In genomic region chr7:25002826-25003225, GRCh38 we compare ENCODE assay signal across 21 cellular contexts. TPM values are rescaled to one million over a fixed set of nuclear protein-coding genes. Genes with fewer than 3 reads are reported as not detected.
A peak's percentile ranks its signal among the peaks of the same experiment; 100 is the strongest.
DNase-seq lines count a peak whose midpoint lies in the region; ATAC-seq, FAIRE-seq and TF ChIP-seq lines count a peak whose summit lies in the region.
"Had no signal": no experiment of that assay in that cellular context is flagged by ENCODE, and none has a peak within 500 bp of the region (broad histone marks: within the 10 kb centered on the region; RNA-seq: fewer than 3 reads in every experiment).

No MANE protein-coding gene starts in this region.

- TF ChIP-seq EP300 in K562 (IDR thresholded peaks at IDR 0.05; ENCODE audit: low read length): no peak

- in situ Hi-C loops in K562 (cut with MboI): no loop called here

- no peak overlapping the region for H3K9ac ChIP-seq in K562 (ENCODE audit: insufficient read depth in 1 of 2, low read depth in 2 of 2, low read length in 2 of 2)
- H3K9ac ChIP-seq: BLaER1 had no signal

- no peaks in the 10 kb centered on the region for H4K20me1 ChIP-seq in K562 (replicated peaks; ENCODE audit: control insufficient read depth, insufficient read depth, low read length)
- H4K20me1 ChIP-seq: BLaER1 had no signal

- intact Hi-C loops in K562 (cut with micrococcal nuclease): no loop called here
- intact Hi-C loops in adrenal gland (cut with DNase I): no loop called here

- no peaks in the 10 kb centered on the region for H3K36me3 ChIP-seq in K562 (ENCODE audit: control insufficient read depth, insufficient read depth, low read length)
- H3K36me3 ChIP-seq in adrenal gland (replicated peaks in 1 of 2): no peaks in the 10 kb centered on the region
- H3K36me3 ChIP-seq: BLaER1 had no signal

- no peaks in the 10 kb centered on the region for H3K79me2 ChIP-seq in K562 (ENCODE audit: control insufficient read depth, insufficient read depth, low read length)

- FAIRE-seq in K562 (lab: Jason Lieb, UNC): no peak
- FAIRE-seq: A204.1, GM12878, GM18507 had no signal

- no peak overlapping the region for H3K4me3 ChIP-seq in AG10803 (ENCODE audit: low read length)
- H3K4me3 ChIP-seq in K562: no peak overlapping the region
- H3K4me3 ChIP-seq in adrenal gland: no peak overlapping the region
- H3K4me3 ChIP-seq: BLaER1, GM12878 had no signal

- peaks cover 0 to 2% of the 10 kb centered on the region in 2 experiments; a peak in 2 of 5 replicates for H3K27me3 ChIP-seq in K562 (ENCODE audit: control insufficient read depth in 2 of 2, insufficient read depth in 2 of 2, low read length in 2 of 2)
- no peaks in the 10 kb centered on the region for H3K27me3 ChIP-seq in adrenal gland
- H3K27me3 ChIP-seq: BLaER1 had no signal

- BruUV-seq in K562 (replicated peaks; lab: Mats Ljungman, UMichigan): no TSS peak

- H3K4me1 ChIP-seq in K562 (replicated peaks in 1 of 2; ENCODE audit: control insufficient read depth in 2 of 2, insufficient read depth in 2 of 2, low read length in 2 of 2) (no peaks in the 10 kb centered on the region), adrenal gland (replicated peaks in 1 of 2) (no peaks in the 10 kb centered on the region)
- H3K4me1 ChIP-seq: BLaER1, Caco-2 had no signal

- no peaks in the 10 kb centered on the region for H3K9me1 ChIP-seq in K562 (ENCODE audit: control insufficient read depth, insufficient read depth, low read length)

- no peak overlapping the region for H3K27ac ChIP-seq in K562 (ENCODE audit: extremely low read depth, low read depth, low read length)
- H3K27ac ChIP-seq in adrenal gland: no peak overlapping the region
- H3K27ac ChIP-seq: BLaER1, HL-60 had no signal

- H2AFZ ChIP-seq in K562 (ENCODE audit: low read depth, low read length): peak overlapping the region; percentile 56; the same call in 1 of the 2 replicates

- CTCF ChIA-PET in K562 (lab: Yijun Ruan, JAX; ENCODE audit: low intra/inter-chr PET ratio): no interaction called here

- TF ChIP-seq POLR2A in K562 (conservative IDR thresholded peaks at IDR 0.05) (no peak), adrenal gland (IDR thresholded peaks at IDR 0.05) (no peak)

- no peak for TF ChIP-seq CTCF in AG10803 (conservative IDR thresholded peaks at IDR 0.05; ENCODE audit: low read length)
- no peak for TF ChIP-seq CTCF in K562 (IDR thresholded peaks at IDR 0.05 in 2 of 3, conservative IDR thresholded peaks at IDR 0.05 in 1 of 3; ENCODE audit: insufficient read depth in 2 of 3, low read depth in 1 of 3, low read length in 3 of 3)
- no peak for TF ChIP-seq CTCF in adrenal gland (IDR thresholded peaks at IDR 0.05)

- H3K9me3 ChIP-seq in K562 (replicated peaks; ENCODE audit: control insufficient read depth, insufficient read depth, low read depth, low read length): no peaks in the 10 kb centered on the region
- H3K9me3 ChIP-seq in adrenal gland (replicated peaks in 1 of 3): no peaks in the 10 kb centered on the region

- WGBS in K562 (ENCODE audit: insufficient coverage, low coverage, missing lambda C conversion rate): 7% methylated on average over 1 of the region's 1 CpG
- 71 to 88% (median 82%) methylated on average over 1 of the region's 1 CpG for WGBS in adrenal gland, 4 donors

- DNase-seq in AG10803 (ENCODE audit: low read depth) (peak; percentile 37), GM03348 (ENCODE audit: low spot score) (peak; percentile 34), K562 (ENCODE audit: extremely low read depth in 1 of 4, low spot score in 3 of 4) (no peak), kidney tubule cell (ENCODE audit: low spot score) (peak; percentile 40), adrenal gland (no peak)
- DNase-seq: AML-193; Caco-2; CD8-positive, alpha-beta memory T cell; DND-41; GF-D8; GOT3; H9; KG1 had no signal

- no peak overlapping the region for H3K4me2 ChIP-seq in K562 (ENCODE audit: insufficient read depth, low read length)
- H3K4me2 ChIP-seq: BLaER1 had no signal

- TF ChIP-seq RAD21 in K562 (CRISPR knock-in tag; conservative IDR thresholded peaks at IDR 0.05 in 1 of 2, IDR thresholded peaks at IDR 0.05 in 1 of 2): no peak

- POLR2A ChIA-PET in K562 (lab: Yijun Ruan, JAX): no interaction called here

- ATAC-seq in K562: no peak
- no peak for ATAC-seq in HG03139 (IDR thresholded peaks at IDR 0.05; ENCODE audit: unreplicated experiment)
- no peak for ATAC-seq in HG03460 (IDR thresholded peaks at IDR 0.05; ENCODE audit: unreplicated experiment)
- ATAC-seq in HG02973 (IDR thresholded peaks at IDR 0.05; ENCODE audit: unreplicated experiment): no peak
- ATAC-seq: GM12878 had no signal

TF ChIP-seq in K562, 482 proteins besides CTCF, POLR2A, EP300 and RAD21:
- no peak for TF ChIP-seq STAT5A (IDR thresholded peaks at IDR 0.05; ENCODE audit: borderline replicate concordance, low read length)
- TF ChIP-seq SMARCA5 (IDR thresholded peaks at IDR 0.05): no peak
- TF ChIP-seq BCL6 (CRISPR knock-in tag; IDR thresholded peaks at IDR 0.05): no peak
- TF ChIP-seq TCFL5 (CRISPR knock-in tag; conservative IDR thresholded peaks at IDR 0.05): no peak
- no peak for TF ChIP-seq SRSF3 (IDR thresholded peaks at IDR 0.05; ENCODE audit: insufficient read depth, low read length)
- no peak for TF ChIP-seq KLF6 (CRISPR knock-in tag; IDR thresholded peaks at IDR 0.05; ENCODE audit: borderline replicate concordance)
- no peak for TF ChIP-seq ZBTB17 (CRISPR knock-in tag; IDR thresholded peaks at IDR 0.05)
- TF ChIP-seq U2AF1 (optimal IDR thresholded peaks at IDR 0.05; ENCODE audit: low read depth, low read length): no peak
- TF ChIP-seq TGIF2 (CRISPR knock-in tag; IDR thresholded peaks at IDR 0.05): no peak
- TF ChIP-seq ATF3 (IDR thresholded peaks at IDR 0.05): no peak
- TF ChIP-seq ATF3 (CRISPR knock-in tag; conservative IDR thresholded peaks at IDR 0.05): no peak
- TF ChIP-seq ZNF224 (CRISPR knock-in tag; IDR thresholded peaks at IDR 0.05): no peak
- no peak for TF ChIP-seq TARDBP (IDR thresholded peaks at IDR 0.05)
- TF ChIP-seq SMARCB1 (IDR thresholded peaks at IDR 0.05; ENCODE audit: insufficient read length, low read depth): no peak
- no peak for TF ChIP-seq TCF7 (IDR thresholded peaks at IDR 0.05; ENCODE audit: borderline replicate concordance)
- no peak for TF ChIP-seq CHAMP1 (IDR thresholded peaks at IDR 0.05)
- no peak for TF ChIP-seq ZFP1 (CRISPR knock-in tag; IDR thresholded peaks at IDR 0.05)

RNA-seq across cellular contexts. Expression of gene OSBPL3, which starts 22.8 kb away (rescaled TPM):
- 124 and 131 TPM in 2 replicates for total RNA-seq in K562 (2011; cell fraction: chromatin; rRNA removed; ENCODE audit: low replicate concordance)
- 33.5 and 46.1 TPM in 2 replicates for total RNA-seq in K562 (2011; cell fraction: nucleolus; rRNA removed)
- 48.8 and 79.4 TPM in 2 replicates for total RNA-seq in K562 (2011; cell fraction: nucleoplasm; rRNA removed)
- total RNA-seq in K562 (2014; rRNA removed): 16.3 and 22.1 TPM in 2 replicates
- 33.4 and 39.0 TPM in 2 replicates for total RNA-seq in K562 (2014; rRNA removed; fragmentation: Illumina TruSeq; extraction: Trizol)
- total RNA-seq in K562 (2015; rRNA removed; fragmentation: Illumina TruSeq; extraction: Trizol): 25.4 and 26.5 TPM in 2 replicates
- total RNA-seq in K562 (2021): 35.0 and 37.2 TPM in 2 replicates
- 23.8 and 34.0 TPM in 2 replicates for polyA plus RNA-seq in K562 (2011; rRNA removed)
- polyA plus RNA-seq in K562 (2011; cell fraction: cytosol; rRNA removed): 7.9 and 9.7 TPM in 2 replicates
- 50.5 and 63.2 TPM in 2 replicates for polyA plus RNA-seq in K562 (2011; cell fraction: nucleus; rRNA removed)
- polyA plus RNA-seq in K562 (2012): 13.1 and 17.7 TPM in 2 replicates
- polyA plus RNA-seq in K562 (2014; fragmentation: Illumina TruSeq; extraction: Trizol): 24.9 and 29.9 TPM in 2 replicates
- polyA plus RNA-seq in K562 (2014; fragmentation: Nextera tagmentation; extraction: Ambion mirVana): 1 to 10 TPM; 4.8 to 6.8 TPM
- 20.3 and 21.2 TPM in 2 replicates for polyA plus RNA-seq in K562 (2014; rRNA removed)
- 70.4 and 71.2 TPM in 2 replicates for polyA minus RNA-seq in K562 (2011; rRNA and poly(A)+ RNA removed)
- 20.3 and 33.0 TPM in 2 replicates for polyA minus RNA-seq in K562 (2011; cell fraction: cytosol; rRNA and poly(A)+ RNA removed)
- polyA minus RNA-seq in K562 (2011; cell fraction: nucleus; rRNA and poly(A)+ RNA removed): 46.0 and 48.3 TPM in 2 replicates
- total RNA-seq in adrenal gland: 1 to 10 TPM; 1.1 to 8.4 (median 3.6) TPM
- polyA plus RNA-seq in adrenal gland: 1 to 10 TPM; 1.7 to 3.5 (median 1.8) TPM

Comparison
In these comparisons a context has a peak if more than half of its experiments do, and no peak if none do; other contexts are left out.
1. DNase-seq: peak in AG10803 (single experiment), GM03348 (single experiment) and kidney tubule cell (single experiment); none in K562 (0 of 4) and adrenal gland (0 of 7).